In genomic region chr13:27172495-27172842, GRCh38 we compare ENCODE assay signal across 8 cellular contexts. TPM values are rescaled to one million over a fixed set of nuclear protein-coding genes. Genes with fewer than 3 reads are reported as not detected.
DNase-seq lines count a peak whose midpoint lies in the region; ATAC-seq and TF ChIP-seq lines count a peak whose summit lies in the region.

No MANE protein-coding gene starts in this region.

- H3K36me3 ChIP-seq in esophagus muscularis mucosa: no peaks in the 10 kb centered on the region
- H3K36me3 ChIP-seq in parathyroid adenoma (ENCODE audit: control insufficient read depth, insufficient read depth, low read length): no peaks in the 10 kb centered on the region

- peak overlapping the region; percentile 86 for H3K4me2 ChIP-seq in parathyroid adenoma (ENCODE audit: low read length)

- intact Hi-C loops in esophagus muscularis mucosa (cut with DNase I): loop anchor here (5.0 to 10.0 kb wide), 4 partner anchors 80 to 185 kb away; partner anchors contain the start of genes RASL11A and RPL21

- no peak for ATAC-seq in T-cell (replicated peaks in 1 of 4)

- H3K9ac ChIP-seq in parathyroid adenoma: no peak overlapping the region

- no peak for TF ChIP-seq EP300 in esophagus muscularis mucosa (IDR thresholded peaks at IDR 0.05)

- H3K4me3 ChIP-seq in esophagus muscularis mucosa (peak overlapping the region; percentile 76 to 94 (median 82)), parathyroid adenoma (ENCODE audit: low read depth, low read length) (peak overlapping the region; percentile 76)

- CTCF ChIA-PET in T-cell (lab: Charles Lee): interaction anchor here in 1 of 2 donors (1.0 to 1.2 kb wide), 2 partner anchors 8 to 98 kb away, joined by 3 to 4 read pairs; partner anchors contain the start of gene RASL11A

- peak overlapping the region; percentile 80 for H2AFZ ChIP-seq in parathyroid adenoma

- no peaks in the 10 kb centered on the region for H3K9me3 ChIP-seq in esophagus muscularis mucosa
- H3K9me3 ChIP-seq in parathyroid adenoma (ENCODE audit: control insufficient read depth, low read length): no peaks in the 10 kb centered on the region

- H3K27ac Mint-ChIP-seq in T-cell: peak overlapping the region; percentile 95 to 96

- no peaks in the 10 kb centered on the region for H3K27me3 Mint-ChIP-seq in T-cell

- peaks cover 41 to 47% (median 45%) of the 10 kb centered on the region in 3 donors for H3K4me1 Mint-ChIP-seq in T-cell

- POLR2A ChIA-PET in T-cell (lab: Charles Lee): interaction anchor here (0.5 to 0.7 kb wide), 2 partner anchors 82 to 387 kb away, joined by 3 to 4 read pairs; no protein-coding TSS in a partner anchor

- H3K36me3 Mint-ChIP-seq in T-cell: no peaks in the 10 kb centered on the region

- no peaks in the 10 kb centered on the region for H3K27me3 ChIP-seq in esophagus muscularis mucosa
- H3K27me3 ChIP-seq in parathyroid adenoma (ENCODE audit: control insufficient read depth, insufficient read depth, low read length): no peaks in the 10 kb centered on the region

- peak overlapping the region; percentile 92 to 98 (median 97) for H3K27ac ChIP-seq in esophagus muscularis mucosa (replicated peaks in 1 of 4)
- peak overlapping the region; percentile 74 for H3K27ac ChIP-seq in parathyroid adenoma

- H3K4me1 ChIP-seq in esophagus muscularis mucosa: peaks cover 28 to 40% (median 36%) of the 10 kb centered on the region in 4 donors
- H3K4me1 ChIP-seq in parathyroid adenoma: peaks cover 7% of the 10 kb centered on the region

- H3K9me3 Mint-ChIP-seq in T-cell: no peaks in the 10 kb centered on the region

- peaks cover 9% of the 10 kb centered on the region for H3K79me2 ChIP-seq in parathyroid adenoma

- peak overlapping the region; percentile 87 to 96 (median 92) for H3K4me3 Mint-ChIP-seq in T-cell

- no peak for TF ChIP-seq POLR2A in esophagus muscularis mucosa (IDR thresholded peaks at IDR 0.05; ENCODE audit: low read depth)

- TF ChIP-seq CTCF in esophagus muscularis mucosa (IDR thresholded peaks at IDR 0.05) (no peak), parathyroid adenoma (IDR thresholded peaks at IDR 0.05) (no peak)

- peak; percentile 40 for DNase-seq in AG08395 (ENCODE audit: low spot score)
- peak; percentile 21 for DNase-seq in HCEC 1CT
- DNase-seq in T-cell: peak in 4 of 34 experiments; percentile 2 to 21 (median 10)
- DNase-seq in esophagus muscularis mucosa (ENCODE audit: extremely low spot score): no peak
- no peak for DNase-seq in activated CD4-positive, CD25-positive, alpha-beta regulatory T cell treated with anti-CD3 and anti-CD28 coated beads, Interleukin-2, amount 50 U/mL, for 72 hours
- DNase-seq in NCI-H1694 treated with DMSO at 0.1 percent for 48 hours (lab: John Stamatoyannopoulos, UW): no peak
- no peak for DNase-seq in activated gamma-delta T cell treated with Interleukin-2 at 50 U/mL for 16 hours

- 17% methylated on average over 3 of the region's 3 CpGs for WGBS in esophagus muscularis mucosa

RNA-seq across cellular contexts. Expression of gene USP12, which starts 0.9 kb away (rescaled TPM):
- total RNA-seq in T-cell: 10 to 100 TPM; 20.9 to 43.6 (median 21.8) TPM
- 100 to 1,000 TPM in 1 of 4 donors, 10 to 100 TPM in 3; 55.6 to 107 (median 87.3) TPM for total RNA-seq in esophagus muscularis mucosa

Comparison
In these comparisons a context has a peak if more than half of its experiments do, and no peak if none do; other contexts are left out.
1. DNase-seq: peak in AG08395 (single experiment) and HCEC 1CT (single experiment); none in esophagus muscularis mucosa (single experiment), activated CD4-positive, CD25-positive, alpha-beta regulatory T cell treated with anti-CD3 and anti-CD28 coated beads, Interleukin-2, amount 50 U/mL, for 72 hours (single experiment), NCI-H1694 treated with DMSO at 0.1 percent for 48 hours (single experiment) and activated gamma-delta T cell treated with Interleukin-2 at 50 U/mL for 16 hours (single experiment).